8 cellular contexts compared by ENCODE assay signal in the genomic region with DNA sequence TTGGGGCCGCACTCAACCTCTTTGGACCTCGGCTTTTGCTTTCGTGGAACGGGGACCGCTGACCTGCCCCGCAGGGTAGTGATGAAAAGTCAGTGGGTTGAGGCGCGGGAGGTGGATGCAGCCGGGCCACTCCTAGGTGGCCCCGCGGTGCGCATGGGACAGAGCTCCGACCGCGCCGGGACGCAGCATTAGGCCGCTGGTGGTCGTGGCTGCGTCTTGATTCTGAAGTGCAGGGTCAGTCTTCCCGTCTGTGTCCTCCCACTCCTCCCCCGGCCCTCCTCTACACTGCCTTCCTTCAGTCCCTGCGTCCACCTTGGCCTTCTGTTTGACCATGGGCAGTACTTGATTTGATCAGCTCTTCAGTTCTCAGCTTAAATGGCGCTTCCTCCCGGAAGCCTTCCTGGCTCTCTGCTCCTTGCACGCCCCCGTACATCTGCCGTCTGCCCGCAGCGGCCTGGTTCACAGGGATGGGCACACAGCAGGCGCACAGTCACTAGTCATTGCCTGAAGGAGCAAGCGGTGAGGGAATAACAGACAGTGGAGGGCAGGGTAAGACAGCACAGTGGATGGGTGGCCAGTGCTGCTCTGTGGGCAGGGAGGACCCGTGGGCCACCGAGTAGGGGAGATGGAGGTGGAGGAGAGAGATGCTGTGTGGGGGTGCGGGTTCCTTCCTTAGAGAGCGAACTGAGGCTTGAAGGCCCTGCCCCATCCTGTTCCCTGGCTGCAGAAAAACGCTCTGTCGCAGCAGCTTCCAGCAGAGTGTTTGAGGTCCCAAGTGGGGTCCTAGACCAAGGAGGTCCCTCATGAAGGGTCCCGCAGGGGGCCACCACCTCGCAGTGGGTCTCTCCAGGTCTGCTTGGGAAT. TPM values are rescaled to one million over a fixed set of nuclear protein-coding genes. Genes with fewer than 3 reads are reported as not detected.
DNase-seq lines count a peak whose midpoint lies in the region; ATAC-seq and TF ChIP-seq lines count a peak whose summit lies in the region.

No MANE protein-coding gene starts in this region.

- POLR2A ChIA-PET in CD4-positive, alpha-beta T cell (lab: Charles Lee) = interaction anchor here (0.6 to 1.1 kb wide), 3 partner anchors 14 to 89 kb away, joined by 3 to 4 read pairs (median 3); partner anchors contain the start of gene XKR8

- H3K9me3 ChIP-seq in CD4-positive, alpha-beta T cell (ENCODE audit: control insufficient read depth, low read length) = no peaks in the 10 kb centered on the region
- H3K9me3 ChIP-seq in neutrophil = no peaks in the 10 kb centered on the region

- peaks cover 33% of the 10 kb centered on the region for H3K4me1 Mint-ChIP-seq in CD4-positive, alpha-beta T cell (ENCODE audit: low read depth)

- peak; percentile 29 for ATAC-seq in CD4-positive, alpha-beta T cell (ENCODE audit: poor library complexity)

- no peak for TF ChIP-seq CTCF in CD4-positive, alpha-beta T cell (IDR thresholded peaks at IDR 0.05)
- TF ChIP-seq CTCF in fibroblast of pulmonary artery (IDR thresholded peaks at IDR 0.05; ENCODE audit: low read length, missing control alignments) (no peak), neutrophil (IDR thresholded peaks at IDR 0.05) (no peak)

- no peaks in the 10 kb centered on the region for H3K27me3 ChIP-seq in CD4-positive, alpha-beta T cell (ENCODE audit: control insufficient read depth, insufficient read depth, low read length)
- H3K27me3 ChIP-seq in neutrophil = no peaks in the 10 kb centered on the region

- H3K4me3 Mint-ChIP-seq in CD4-positive, alpha-beta T cell = peak overlapping the region; percentile 100

- peaks cover 71 to 89% of the 10 kb centered on the region in 2 experiments for H3K4me1 ChIP-seq in neutrophil (ENCODE audit: control insufficient read depth in 1 of 2, insufficient read depth in 1 of 2, low read depth in 1 of 2, low read length in 1 of 2)

- H3K36me3 Mint-ChIP-seq in CD4-positive, alpha-beta T cell (ENCODE audit: low read depth) = peaks cover 25% of the 10 kb centered on the region

- CTCF ChIA-PET in CD4-positive, alpha-beta T cell (lab: Charles Lee) = interaction anchor here (1.7 kb wide), 1 partner anchor 21 kb away, joined by 4 read pairs; no protein-coding TSS in a partner anchor

- H3K4me3 ChIP-seq in fibroblast of pulmonary artery (replicated peaks; ENCODE audit: low read depth, low read length) (peak overlapping the region; percentile 72), neutrophil (ENCODE audit: low read depth in 1 of 2, low read length in 1 of 2) (peak overlapping the region; percentile 88 to 99)

- H3K27ac ChIP-seq in CD4-positive, alpha-beta T cell (ENCODE audit: low read depth, low read length) = peak overlapping the region; percentile 51
- H3K27ac ChIP-seq in neutrophil = peak overlapping the region; percentile 97

- no peaks in the 10 kb centered on the region for H3K9me3 Mint-ChIP-seq in CD4-positive, alpha-beta T cell

- H3K27me3 Mint-ChIP-seq in CD4-positive, alpha-beta T cell = no peaks in the 10 kb centered on the region

- H3K36me3 ChIP-seq in neutrophil = peaks cover 37% of the 10 kb centered on the region

- H3K27ac Mint-ChIP-seq in CD4-positive, alpha-beta T cell = peak overlapping the region; percentile 85

- intact Hi-C loops in CD4-positive, alpha-beta T cell (cut with DNase I, micrococcal nuclease) = loop anchor here in 1 of 2 experiments (1.0 to 2.0 kb wide), 2 partner anchors 40 to 215 kb away; partner anchors contain the start of gene EYA3
- intact Hi-C loops in posterior vena cava (cut with DNase I) = no loop called here

- peak in 5 of 10 experiments; percentile 16 to 48 (median 28) for DNase-seq in CD4-positive, alpha-beta T cell
- DNase-seq in HuH-7.5 (ENCODE audit: low spot score) (peak; percentile 26), fibroblast of pulmonary artery (ENCODE audit: low read depth) (peak; percentile 16), posterior vena cava (ENCODE audit: low spot score) (no peak), NCI-H226 (no peak), foreskin melanocyte (no peak)
- DNase-seq in activated CD8-positive, alpha-beta memory T cell treated with anti-CD3 and anti-CD28 coated beads for 24 hours = peak; percentile 74

RNA-seq across cellular contexts. Expression of gene THEMIS2, which starts 0.7 kb away (rescaled TPM):
- total RNA-seq in CD4-positive, alpha-beta T cell = 10 to 100 TPM; 20.2 to 21.6 TPM
- 10 to 100 TPM; 21.0 to 34.7 TPM for total RNA-seq in posterior vena cava

RNA-seq across cellular contexts. Expression of gene RPA2, which starts 41.3 kb away (rescaled TPM):
- total RNA-seq in CD4-positive, alpha-beta T cell = 1 to 10 TPM; 7.0 to 7.5 TPM
- total RNA-seq in posterior vena cava = 10 to 100 TPM; 20.8 to 21.1 TPM

RNA-seq across cellular contexts. Expression of gene PPP1R8, which starts 42.5 kb away (rescaled TPM):
- total RNA-seq in CD4-positive, alpha-beta T cell = 10 to 100 TPM; 14.8 to 15.7 TPM
- total RNA-seq in posterior vena cava = 10 to 100 TPM; 27.9 to 29.6 TPM

Comparison
In these comparisons a context has a peak if more than half of its experiments do, and no peak if none do; other contexts are left out.
1. DNase-seq: peak in HuH-7.5 (single experiment), activated CD8-positive, alpha-beta memory T cell treated with anti-CD3 and anti-CD28 coated beads for 24 hours (single experiment) and fibroblast of pulmonary artery (single experiment); none in posterior vena cava (single experiment), NCI-H226 (single experiment) and foreskin melanocyte (single experiment).